Comparison of ENCODE assay signal across 1 cellular context in the genomic region with DNA sequence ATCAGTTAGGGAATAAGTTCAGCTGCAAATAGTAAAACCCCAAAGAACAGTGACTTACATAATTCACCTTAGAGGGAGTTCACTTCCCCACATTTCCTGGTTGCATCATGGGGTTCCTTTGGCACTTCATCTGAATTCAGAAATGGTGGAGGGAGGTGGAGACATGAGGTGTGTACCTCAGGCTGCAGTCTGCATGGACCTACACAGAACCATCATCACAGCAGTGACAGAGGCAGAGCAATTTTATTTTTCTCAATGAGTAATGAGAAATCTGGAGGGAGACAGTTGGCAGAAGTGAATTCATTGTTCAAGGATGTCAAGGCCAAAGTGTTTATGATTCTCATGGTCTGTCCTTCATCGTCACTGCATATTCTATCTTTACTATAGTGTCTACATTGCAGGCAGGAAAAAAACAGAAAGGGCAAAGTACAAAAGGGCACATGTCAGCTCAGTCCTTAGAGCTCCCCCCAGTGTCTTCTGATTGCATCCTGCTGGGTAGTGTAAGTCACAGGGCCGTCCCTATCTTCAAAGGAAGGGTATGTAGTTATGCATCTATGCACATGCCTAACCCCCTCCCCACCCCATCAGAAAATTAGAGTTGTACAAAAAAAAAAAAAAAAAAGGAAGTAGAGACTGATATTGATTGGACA.
TF ChIP-seq lines count a peak whose summit lies in the region.

No MANE protein-coding gene starts in this region.

TF ChIP-seq in HepG2, 621 proteins besides CTCF, POLR2A, EP300 and RAD21 (continued from another document and continues in another):
- TF ChIP-seq TFE3 (CRISPR knock-in tag; IDR thresholded peaks at IDR 0.05) = peak; percentile 57; the same call in 1 of the 2 replicates
- no peak for TF ChIP-seq MYNN (CRISPR knock-in tag; IDR thresholded peaks at IDR 0.05; ENCODE audit: low read depth)
- TF ChIP-seq ZNF644 (CRISPR knock-in tag; IDR thresholded peaks at IDR 0.05; ENCODE audit: low read depth) = peak; percentile 17; the same call in 1 of the 2 replicates
- TF ChIP-seq NR2C2 (CRISPR knock-in tag; IDR thresholded peaks at IDR 0.05; ENCODE audit: borderline replicate concordance) = 0 out of 2 replicates have a peak, but pooled peaks have one; percentile 30
- no peak for TF ChIP-seq PAX8 (CRISPR knock-in tag; IDR thresholded peaks at IDR 0.05; ENCODE audit: borderline replicate concordance)
- TF ChIP-seq ZNF343 (CRISPR knock-in tag; IDR thresholded peaks at IDR 0.05) = no peak
- TF ChIP-seq RAD51 (IDR thresholded peaks at IDR 0.05; ENCODE audit: borderline replicate concordance) = no peak
- no peak for TF ChIP-seq FLYWCH1 (CRISPR knock-in tag; IDR thresholded peaks at IDR 0.05)
- TF ChIP-seq, protein P1, sequence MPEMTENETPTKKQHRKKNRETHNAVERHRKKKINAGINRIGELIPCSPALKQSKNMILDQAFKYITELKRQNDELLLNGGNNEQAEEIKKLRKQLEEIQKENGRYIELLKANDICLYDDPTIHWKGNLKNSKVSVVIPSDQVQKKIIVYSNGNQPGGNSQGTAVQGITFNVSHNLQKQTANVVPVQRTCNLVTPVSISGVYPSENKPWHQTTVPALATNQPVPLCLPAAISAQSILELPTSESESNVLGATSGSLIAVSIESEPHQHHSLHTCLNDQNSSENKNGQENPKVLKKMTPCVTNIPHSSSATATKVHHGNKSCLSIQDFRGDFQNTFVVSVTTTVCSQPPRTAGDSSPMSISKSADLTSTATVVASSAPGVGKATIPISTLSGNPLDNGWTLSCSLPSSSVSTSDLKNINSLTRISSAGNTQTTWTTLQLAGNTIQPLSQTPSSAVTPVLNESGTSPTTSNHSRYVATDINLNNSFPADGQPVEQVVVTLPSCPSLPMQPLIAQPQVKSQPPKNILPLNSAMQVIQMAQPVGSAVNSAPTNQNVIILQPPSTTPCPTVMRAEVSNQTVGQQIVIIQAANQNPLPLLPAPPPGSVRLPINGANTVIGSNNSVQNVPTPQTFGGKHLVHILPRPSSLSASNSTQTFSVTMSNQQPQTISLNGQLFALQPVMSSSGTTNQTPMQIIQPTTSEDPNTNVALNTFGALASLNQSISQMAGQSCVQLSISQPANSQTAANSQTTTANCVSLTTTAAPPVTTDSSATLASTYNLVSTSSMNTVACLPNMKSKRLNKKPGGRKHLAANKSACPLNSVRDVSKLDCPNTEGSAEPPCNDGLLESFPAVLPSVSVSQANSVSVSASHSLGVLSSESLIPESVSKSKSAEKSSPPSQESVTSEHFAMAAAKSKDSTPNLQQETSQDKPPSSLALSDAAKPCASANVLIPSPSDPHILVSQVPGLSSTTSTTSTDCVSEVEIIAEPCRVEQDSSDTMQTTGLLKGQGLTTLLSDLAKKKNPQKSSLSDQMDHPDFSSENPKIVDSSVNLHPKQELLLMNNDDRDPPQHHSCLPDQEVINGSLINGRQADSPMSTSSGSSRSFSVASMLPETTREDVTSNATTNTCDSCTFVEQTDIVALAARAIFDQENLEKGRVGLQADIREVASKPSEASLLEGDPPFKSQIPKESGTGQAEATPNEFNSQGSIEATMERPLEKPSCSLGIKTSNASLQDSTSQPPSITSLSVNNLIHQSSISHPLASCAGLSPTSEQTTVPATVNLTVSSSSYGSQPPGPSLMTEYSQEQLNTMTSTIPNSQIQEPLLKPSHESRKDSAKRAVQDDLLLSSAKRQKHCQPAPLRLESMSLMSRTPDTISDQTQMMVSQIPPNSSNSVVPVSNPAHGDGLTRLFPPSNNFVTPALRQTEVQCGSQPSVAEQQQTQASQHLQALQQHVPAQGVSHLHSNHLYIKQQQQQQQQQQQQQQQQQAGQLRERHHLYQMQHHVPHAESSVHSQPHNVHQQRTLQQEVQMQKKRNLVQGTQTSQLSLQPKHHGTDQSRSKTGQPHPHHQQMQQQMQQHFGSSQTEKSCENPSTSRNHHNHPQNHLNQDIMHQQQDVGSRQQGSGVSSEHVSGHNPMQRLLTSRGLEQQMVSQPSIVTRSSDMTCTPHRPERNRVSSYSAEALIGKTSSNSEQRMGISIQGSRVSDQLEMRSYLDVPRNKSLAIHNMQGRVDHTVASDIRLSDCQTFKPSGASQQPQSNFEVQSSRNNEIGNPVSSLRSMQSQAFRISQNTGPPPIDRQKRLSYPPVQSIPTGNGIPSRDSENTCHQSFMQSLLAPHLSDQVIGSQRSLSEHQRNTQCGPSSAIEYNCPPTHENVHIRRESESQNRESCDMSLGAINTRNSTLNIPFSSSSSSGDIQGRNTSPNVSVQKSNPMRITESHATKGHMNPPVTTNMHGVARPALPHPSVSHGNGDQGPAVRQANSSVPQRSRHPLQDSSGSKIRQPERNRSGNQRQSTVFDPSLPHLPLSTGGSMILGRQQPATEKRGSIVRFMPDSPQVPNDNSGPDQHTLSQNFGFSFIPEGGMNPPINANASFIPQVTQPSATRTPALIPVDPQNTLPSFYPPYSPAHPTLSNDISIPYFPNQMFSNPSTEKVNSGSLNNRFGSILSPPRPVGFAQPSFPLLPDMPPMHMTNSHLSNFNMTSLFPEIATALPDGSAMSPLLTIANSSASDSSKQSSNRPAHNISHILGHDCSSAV (CRISPR knock-in tag; IDR thresholded peaks at IDR 0.05; ENCODE audit: borderline replicate concordance) = no peak
- peak; percentile 63; the same call in 1 of the 2 replicates for TF ChIP-seq SMC3 (IDR thresholded peaks at IDR 0.05; ENCODE audit: low read length)
- TF ChIP-seq HOXA5 (CRISPR knock-in tag; IDR thresholded peaks at IDR 0.05) = no peak
- TF ChIP-seq FOXO1 (CRISPR knock-in tag; IDR thresholded peaks at IDR 0.05) = peak; percentile 41; the same call in 1 of the 2 replicates
- TF ChIP-seq NFIC (IDR thresholded peaks at IDR 0.05; ENCODE audit: low read length) = no peak
- no peak for TF ChIP-seq ZNF275 (CRISPR knock-in tag; IDR thresholded peaks at IDR 0.05; ENCODE audit: borderline replicate concordance)
- no peak for TF ChIP-seq TBL1XR1 (IDR thresholded peaks at IDR 0.05; ENCODE audit: borderline replicate concordance, low read length, partially characterized antibody)
- no peak for TF ChIP-seq SSRP1 (CRISPR knock-in tag; IDR thresholded peaks at IDR 0.05)
- TF ChIP-seq, protein P2, sequence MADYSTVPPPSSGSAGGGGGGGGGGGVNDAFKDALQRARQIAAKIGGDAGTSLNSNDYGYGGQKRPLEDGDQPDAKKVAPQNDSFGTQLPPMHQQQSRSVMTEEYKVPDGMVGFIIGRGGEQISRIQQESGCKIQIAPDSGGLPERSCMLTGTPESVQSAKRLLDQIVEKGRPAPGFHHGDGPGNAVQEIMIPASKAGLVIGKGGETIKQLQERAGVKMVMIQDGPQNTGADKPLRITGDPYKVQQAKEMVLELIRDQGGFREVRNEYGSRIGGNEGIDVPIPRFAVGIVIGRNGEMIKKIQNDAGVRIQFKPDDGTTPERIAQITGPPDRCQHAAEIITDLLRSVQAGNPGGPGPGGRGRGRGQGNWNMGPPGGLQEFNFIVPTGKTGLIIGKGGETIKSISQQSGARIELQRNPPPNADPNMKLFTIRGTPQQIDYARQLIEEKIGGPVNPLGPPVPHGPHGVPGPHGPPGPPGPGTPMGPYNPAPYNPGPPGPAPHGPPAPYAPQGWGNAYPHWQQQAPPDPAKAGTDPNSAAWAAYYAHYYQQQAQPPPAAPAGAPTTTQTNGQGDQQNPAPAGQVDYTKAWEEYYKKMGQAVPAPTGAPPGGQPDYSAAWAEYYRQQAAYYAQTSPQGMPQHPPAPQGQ (CRISPR knock-in tag; IDR thresholded peaks at IDR 0.05; ENCODE audit: borderline replicate concordance) = no peak
- TF ChIP-seq, protein P3, sequence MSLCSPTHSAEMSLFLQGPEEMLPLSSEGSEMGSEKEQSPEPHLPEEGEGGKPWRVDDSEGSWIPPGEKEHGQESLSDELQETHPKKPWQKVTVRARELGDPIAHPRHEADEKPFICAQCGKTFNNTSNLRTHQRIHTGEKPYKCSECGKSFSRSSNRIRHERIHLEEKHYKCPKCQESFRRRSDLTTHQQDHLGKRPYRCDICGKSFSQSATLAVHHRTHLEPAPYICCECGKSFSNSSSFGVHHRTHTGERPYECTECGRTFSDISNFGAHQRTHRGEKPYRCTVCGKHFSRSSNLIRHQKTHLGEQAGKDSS (CRISPR knock-in tag; IDR thresholded peaks at IDR 0.05; ENCODE audit: borderline replicate concordance, low read depth) = no peak; the same call in 1 of the 2 replicates
- TF ChIP-seq ZNF160 (CRISPR knock-in tag; IDR thresholded peaks at IDR 0.05) = no peak
- TF ChIP-seq FOXP1 (IDR thresholded peaks at IDR 0.05) = no peak
- 0 out of 2 replicates have a peak, but pooled peaks have one; percentile 8 for TF ChIP-seq FOXP1 (CRISPR knock-in tag; IDR thresholded peaks at IDR 0.05)
- no peak for TF ChIP-seq TCF7 (IDR thresholded peaks at IDR 0.05; ENCODE audit: low read depth)
- TF ChIP-seq, protein P4, sequence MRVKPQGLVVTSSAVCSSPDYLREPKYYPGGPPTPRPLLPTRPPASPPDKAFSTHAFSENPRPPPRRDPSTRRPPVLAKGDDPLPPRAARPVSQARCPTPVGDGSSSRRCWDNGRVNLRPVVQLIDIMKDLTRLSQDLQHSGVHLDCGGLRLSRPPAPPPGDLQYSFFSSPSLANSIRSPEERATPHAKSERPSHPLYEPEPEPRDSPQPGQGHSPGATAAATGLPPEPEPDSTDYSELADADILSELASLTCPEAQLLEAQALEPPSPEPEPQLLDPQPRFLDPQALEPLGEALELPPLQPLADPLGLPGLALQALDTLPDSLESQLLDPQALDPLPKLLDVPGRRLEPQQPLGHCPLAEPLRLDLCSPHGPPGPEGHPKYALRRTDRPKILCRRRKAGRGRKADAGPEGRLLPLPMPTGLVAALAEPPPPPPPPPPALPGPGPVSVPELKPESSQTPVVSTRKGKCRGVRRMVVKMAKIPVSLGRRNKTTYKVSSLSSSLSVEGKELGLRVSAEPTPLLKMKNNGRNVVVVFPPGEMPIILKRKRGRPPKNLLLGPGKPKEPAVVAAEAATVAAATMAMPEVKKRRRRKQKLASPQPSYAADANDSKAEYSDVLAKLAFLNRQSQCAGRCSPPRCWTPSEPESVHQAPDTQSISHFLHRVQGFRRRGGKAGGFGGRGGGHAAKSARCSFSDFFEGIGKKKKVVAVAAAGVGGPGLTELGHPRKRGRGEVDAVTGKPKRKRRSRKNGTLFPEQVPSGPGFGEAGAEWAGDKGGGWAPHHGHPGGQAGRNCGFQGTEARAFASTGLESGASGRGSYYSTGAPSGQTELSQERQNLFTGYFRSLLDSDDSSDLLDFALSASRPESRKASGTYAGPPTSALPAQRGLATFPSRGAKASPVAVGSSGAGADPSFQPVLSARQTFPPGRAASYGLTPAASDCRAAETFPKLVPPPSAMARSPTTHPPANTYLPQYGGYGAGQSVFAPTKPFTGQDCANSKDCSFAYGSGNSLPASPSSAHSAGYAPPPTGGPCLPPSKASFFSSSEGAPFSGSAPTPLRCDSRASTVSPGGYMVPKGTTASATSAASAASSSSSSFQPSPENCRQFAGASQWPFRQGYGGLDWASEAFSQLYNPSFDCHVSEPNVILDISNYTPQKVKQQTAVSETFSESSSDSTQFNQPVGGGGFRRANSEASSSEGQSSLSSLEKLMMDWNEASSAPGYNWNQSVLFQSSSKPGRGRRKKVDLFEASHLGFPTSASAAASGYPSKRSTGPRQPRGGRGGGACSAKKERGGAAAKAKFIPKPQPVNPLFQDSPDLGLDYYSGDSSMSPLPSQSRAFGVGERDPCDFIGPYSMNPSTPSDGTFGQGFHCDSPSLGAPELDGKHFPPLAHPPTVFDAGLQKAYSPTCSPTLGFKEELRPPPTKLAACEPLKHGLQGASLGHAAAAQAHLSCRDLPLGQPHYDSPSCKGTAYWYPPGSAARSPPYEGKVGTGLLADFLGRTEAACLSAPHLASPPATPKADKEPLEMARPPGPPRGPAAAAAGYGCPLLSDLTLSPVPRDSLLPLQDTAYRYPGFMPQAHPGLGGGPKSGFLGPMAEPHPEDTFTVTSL (CRISPR knock-in tag; IDR thresholded peaks at IDR 0.05; ENCODE audit: borderline replicate concordance) = no peak
- TF ChIP-seq KLF16 (CRISPR knock-in tag; IDR thresholded peaks at IDR 0.05) = peak in 1 of 2 experiments; percentile 59; a peak in 1 of 4 replicates
- TF ChIP-seq ZNF441 (CRISPR knock-in tag; IDR thresholded peaks at IDR 0.05; ENCODE audit: borderline replicate concordance) = no peak
- TF ChIP-seq ZBTB7A (CRISPR knock-in tag; IDR thresholded peaks at IDR 0.05) = no peak
- TF ChIP-seq, protein P5, sequence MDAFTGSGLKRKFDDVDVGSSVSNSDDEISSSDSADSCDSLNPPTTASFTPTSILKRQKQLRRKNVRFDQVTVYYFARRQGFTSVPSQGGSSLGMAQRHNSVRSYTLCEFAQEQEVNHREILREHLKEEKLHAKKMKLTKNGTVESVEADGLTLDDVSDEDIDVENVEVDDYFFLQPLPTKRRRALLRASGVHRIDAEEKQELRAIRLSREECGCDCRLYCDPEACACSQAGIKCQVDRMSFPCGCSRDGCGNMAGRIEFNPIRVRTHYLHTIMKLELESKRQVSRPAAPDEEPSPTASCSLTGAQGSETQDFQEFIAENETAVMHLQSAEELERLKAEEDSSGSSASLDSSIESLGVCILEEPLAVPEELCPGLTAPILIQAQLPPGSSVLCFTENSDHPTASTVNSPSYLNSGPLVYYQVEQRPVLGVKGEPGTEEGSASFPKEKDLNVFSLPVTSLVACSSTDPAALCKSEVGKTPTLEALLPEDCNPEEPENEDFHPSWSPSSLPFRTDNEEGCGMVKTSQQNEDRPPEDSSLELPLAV (CRISPR knock-in tag; conservative IDR thresholded peaks at IDR 0.05; ENCODE audit: low read depth) = no peak
- no peak for TF ChIP-seq ZBTB8A (CRISPR knock-in tag; IDR thresholded peaks at IDR 0.05; ENCODE audit: borderline replicate concordance, low read depth)
- TF ChIP-seq ERF (CRISPR knock-in tag; IDR thresholded peaks at IDR 0.05) = 0 out of 2 replicates have a peak, but pooled peaks have one; percentile 27
- TF ChIP-seq KDM3A (CRISPR knock-in tag; IDR thresholded peaks at IDR 0.05; ENCODE audit: low read depth) = no peak
